In the genomic region with DNA sequence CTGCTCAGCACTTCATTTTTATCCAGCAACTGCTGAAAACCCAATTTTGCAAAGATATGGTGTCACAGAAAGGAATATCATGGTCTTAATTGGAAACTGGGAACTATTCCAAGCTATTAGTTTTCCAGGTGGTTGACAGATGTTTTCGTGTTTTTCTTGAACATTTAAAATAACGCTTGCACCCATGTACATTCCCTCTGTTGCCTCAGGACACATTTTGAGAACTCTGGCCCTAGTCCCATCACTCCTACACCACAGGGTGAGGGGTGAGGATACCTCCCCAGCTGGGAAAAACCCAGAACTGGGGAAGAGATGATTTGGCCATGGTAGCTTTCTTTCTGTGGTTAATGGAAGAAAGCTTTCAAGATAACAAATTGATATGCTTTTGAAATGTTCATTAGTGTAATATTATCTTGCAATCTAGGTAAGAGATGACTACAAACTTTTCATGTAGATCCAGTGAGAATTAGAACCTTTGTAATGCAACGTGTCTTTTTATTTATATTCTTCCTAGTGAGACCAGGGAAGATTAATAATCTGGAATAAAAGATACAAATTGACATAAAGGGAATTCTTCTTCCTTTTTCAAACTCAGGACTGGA, we compare ENCODE assay signal across 22 cellular contexts.
A peak's percentile ranks its signal among the peaks of the same experiment; 100 is the strongest.
DNase-seq lines count a peak whose midpoint lies in the region; ATAC-seq, FAIRE-seq and TF ChIP-seq lines count a peak whose summit lies in the region.
"Had no signal": no experiment of that assay in that cellular context is flagged by ENCODE, and none has a peak within 500 bp of the region (broad histone marks: within the 10 kb centered on the region; RNA-seq: fewer than 3 reads in every experiment).

No MANE protein-coding gene starts in this region.

- no peaks in the 10 kb centered on the region for H3K36me3 ChIP-seq in right atrium auricular region
- H3K36me3 ChIP-seq in astrocyte (ENCODE audit: insufficient read depth, low read length), result no peaks in the 10 kb centered on the region
- peaks cover 0 to 7% of the 10 kb centered on the region in 2 donors for H3K36me3 ChIP-seq in gastroesophageal sphincter
- no peaks in the 10 kb centered on the region for H3K36me3 ChIP-seq in uterus
- H3K36me3 ChIP-seq in neural progenitor cell, result no peaks in the 10 kb centered on the region
- H3K36me3 ChIP-seq: vagina had no signal

- no peaks in the 10 kb centered on the region for H3K9me3 ChIP-seq in right atrium auricular region
- H3K9me3 ChIP-seq in astrocyte (ENCODE audit: insufficient read depth, low read depth, low read length), result no peaks in the 10 kb centered on the region
- H3K9me3 ChIP-seq in gastroesophageal sphincter, result no peaks in the 10 kb centered on the region
- no peaks in the 10 kb centered on the region for H3K9me3 ChIP-seq in uterus
- no peaks in the 10 kb centered on the region for H3K9me3 ChIP-seq in neural progenitor cell (ENCODE audit: low read depth)
- H3K9me3 ChIP-seq: lower lobe of right lung, vagina had no signal

- no peak overlapping the region for H3K4me3 Mint-ChIP-seq in astrocyte (ENCODE audit: unreplicated experiment)
- no peak overlapping the region for H3K4me3 Mint-ChIP-seq in neural progenitor cell
- H3K4me3 Mint-ChIP-seq: activated naive CD8-positive, alpha-beta T cell; activated T-cell treated with anti-CD3 and anti-CD28 coated beads, Interleukin-2, amount 50 U/mL, for 4 hours; endodermal cell; naive B cell; stimulated activated naive CD8-positive, alpha-beta T cell treated with anti-CD3 and anti-CD28 coated beads, Interleukin-15, amount 100 ng/mL, for 72 hours had no signal

- peak; percentile 32 for ATAC-seq in Right ventricle myocardium superior (ENCODE audit: poor library complexity)
- no peak for ATAC-seq in gastroesophageal sphincter
- ATAC-seq: activated T-cell treated with anti-CD3 and anti-CD28 coated beads, Interleukin-2, amount 50 U/mL, for 4 hours; stimulated activated naive CD8-positive, alpha-beta T cell treated with anti-CD3 and anti-CD28 coated beads, Interleukin-15, amount 100 ng/mL, for 72 hours had no signal

- peaks cover 2% of the 10 kb centered on the region for H3K27me3 Mint-ChIP-seq in astrocyte (ENCODE audit: low read depth, unreplicated experiment)
- peaks cover 1% of the 10 kb centered on the region for H3K27me3 Mint-ChIP-seq in neural progenitor cell (ENCODE audit: insufficient read depth, low read depth)
- H3K27me3 Mint-ChIP-seq: naive B cell had no signal

- H3K27me3 ChIP-seq in right atrium auricular region, result no peaks in the 10 kb centered on the region
- no peaks in the 10 kb centered on the region for H3K27me3 ChIP-seq in astrocyte (ENCODE audit: insufficient read depth, low read length)
- no peaks in the 10 kb centered on the region for H3K27me3 ChIP-seq in gastroesophageal sphincter
- H3K27me3 ChIP-seq in uterus, result no peaks in the 10 kb centered on the region
- no peaks in the 10 kb centered on the region for H3K27me3 ChIP-seq in neural progenitor cell
- H3K27me3 ChIP-seq: cardiac muscle cell, vagina had no signal

- WGBS in gastroesophageal sphincter (ENCODE audit: low coverage in 1 of 2), 2 donors, result 14 to 25% methylated on average over 3 of the region's 3 CpGs

- H3K27ac Mint-ChIP-seq in astrocyte (ENCODE audit: unreplicated experiment) (no peak overlapping the region), neural progenitor cell (no peak overlapping the region)
- H3K27ac Mint-ChIP-seq: activated naive CD8-positive, alpha-beta T cell; endodermal cell; stimulated activated naive CD8-positive, alpha-beta T cell treated with anti-CD3 and anti-CD28 coated beads, Interleukin-15, amount 100 ng/mL, for 72 hours had no signal

- DNase-seq in Right ventricle myocardium superior (no peak), right atrium auricular region (ENCODE audit: low spot score) (no peak), astrocyte (ENCODE audit: low read depth) (peak; percentile 76), uterus (peak; percentile 30 to 31), SK-N-DZ (ENCODE audit: low spot score) (no peak), ecto neural progenitor cell (ENCODE audit: low spot score) (no peak), neural progenitor cell (ENCODE audit: low spot score) (no peak)
- DNase-seq: activated CD4-positive, alpha-beta T cell treated with anti-CD3 and anti-CD28 coated beads, Interleukin-2, amount 50 U/mL, for 4 hours; activated T-cell treated with anti-CD3 and anti-CD28 coated beads, Interleukin-2, amount 50 U/mL, for 4 hours; endodermal cell; glutamatergic neuron; lower lobe of right lung; naive B cell; NCI-H187 treated with DMSO at 0.1 percent for 48 hours; NCI-H510A treated with DMSO at 0.1 percent for 48 hours; stimulated activated naive CD8-positive, alpha-beta T cell treated with anti-CD3 and anti-CD28 coated beads, Interleukin-15, amount 100 ng/mL, for 72 hours had no signal

- peaks cover 9% of the 10 kb centered on the region for H3K4me1 Mint-ChIP-seq in astrocyte (ENCODE audit: low read depth, unreplicated experiment)
- no peaks in the 10 kb centered on the region for H3K4me1 Mint-ChIP-seq in neural progenitor cell
- H3K4me1 Mint-ChIP-seq: endodermal cell; naive B cell; stimulated activated naive CD8-positive, alpha-beta T cell treated with anti-CD3 and anti-CD28 coated beads, Interleukin-15, amount 100 ng/mL, for 72 hours had no signal

- TF ChIP-seq CTCF in right atrium auricular region (IDR thresholded peaks at IDR 0.05) (no peak), astrocyte (IDR thresholded peaks at IDR 0.05; ENCODE audit: insufficient read depth, low read depth, low read length) (no peak), gastroesophageal sphincter (IDR thresholded peaks at IDR 0.05) (no peak), uterus (IDR thresholded peaks at IDR 0.05) (no peak), neural progenitor cell (IDR thresholded peaks at IDR 0.05) (no peak)

- TF ChIP-seq POLR2A in gastroesophageal sphincter (IDR thresholded peaks at IDR 0.05), result no peak
- TF ChIP-seq POLR2A in uterus (IDR thresholded peaks at IDR 0.05), result no peak

- FAIRE-seq in astrocyte (lab: Jason Lieb, UNC), result no peak
- FAIRE-seq: GM12891 had no signal

- H3K36me3 Mint-ChIP-seq in astrocyte (ENCODE audit: low read depth, unreplicated experiment), result no peaks in the 10 kb centered on the region
- no peaks in the 10 kb centered on the region for H3K36me3 Mint-ChIP-seq in neural progenitor cell
- H3K36me3 Mint-ChIP-seq: activated naive CD8-positive, alpha-beta T cell had no signal

- no peaks in the 10 kb centered on the region for H3K79me2 ChIP-seq in astrocyte (ENCODE audit: insufficient read depth, low read length)
- H3K79me2 ChIP-seq in neural progenitor cell (ENCODE audit: low read depth), result no peaks in the 10 kb centered on the region

- no peak for TF ChIP-seq EP300 in gastroesophageal sphincter (IDR thresholded peaks at IDR 0.05)

- no peaks in the 10 kb centered on the region for H3F3A ChIP-seq in neural progenitor cell (ENCODE audit: low read depth)

- H3K4me2 ChIP-seq in astrocyte (ENCODE audit: low read length) (peak overlapping the region; percentile 6), neural progenitor cell (no peak overlapping the region)

- H3K27ac ChIP-seq in right atrium auricular region (no peak overlapping the region), astrocyte (ENCODE audit: low read depth, low read length) (no peak overlapping the region), gastroesophageal sphincter (peak overlapping the region in 3 of 4 donors; percentile 20 to 48 (median 32)), uterus (peak overlapping the region; percentile 23 to 49), neural progenitor cell (no peak overlapping the region)
- H3K27ac ChIP-seq: cardiac muscle cell, HL-60, lower lobe of right lung, vagina had no signal

- H2AFZ ChIP-seq in astrocyte (ENCODE audit: low read depth, low read length), result no peak overlapping the region
- no peak overlapping the region for H2AFZ ChIP-seq in neural progenitor cell (replicated peaks)

- H4K20me1 ChIP-seq in astrocyte (ENCODE audit: insufficient read depth, low read length) (no peaks in the 10 kb centered on the region), neural progenitor cell (ENCODE audit: low read depth) (no peaks in the 10 kb centered on the region)

- intact Hi-C loops in Right ventricle myocardium superior (cut with DNase I), result no loop called here
- intact Hi-C loops in uterus (cut with DNase I; ENCODE audit: low total_unique reads), result no loop called here

- H3K9me3 Mint-ChIP-seq in astrocyte (ENCODE audit: unreplicated experiment) (no peaks in the 10 kb centered on the region), neural progenitor cell (no peaks in the 10 kb centered on the region)
- H3K9me3 Mint-ChIP-seq: activated T-cell treated with anti-CD3 and anti-CD28 coated beads, Interleukin-2, amount 50 U/mL, for 4 hours; endodermal cell; naive B cell; stimulated activated naive CD8-positive, alpha-beta T cell treated with anti-CD3 and anti-CD28 coated beads, Interleukin-15, amount 100 ng/mL, for 72 hours had no signal

- peaks cover 0 to 21% of the 10 kb centered on the region in 2 donors for H3K4me1 ChIP-seq in right atrium auricular region
- peaks cover 14% of the 10 kb centered on the region for H3K4me1 ChIP-seq in astrocyte (ENCODE audit: insufficient read depth, low read length)
- H3K4me1 ChIP-seq in gastroesophageal sphincter, result peaks cover 0 to 56% (median 12%) of the 10 kb centered on the region in 3 donors
- H3K4me1 ChIP-seq in uterus, result no peaks in the 10 kb centered on the region
- no peaks in the 10 kb centered on the region for H3K4me1 ChIP-seq in neural progenitor cell
- H3K4me1 ChIP-seq: lower lobe of right lung had no signal

- H3K4me3 ChIP-seq in right atrium auricular region (no peak overlapping the region), astrocyte (ENCODE audit: insufficient read depth, low read depth, low read length) (no peak overlapping the region), gastroesophageal sphincter (no peak overlapping the region), uterus (no peak overlapping the region), neural progenitor cell (no peak overlapping the region)
- H3K4me3 ChIP-seq: cardiac muscle cell, lower lobe of right lung, vagina had no signal

- H3K9ac ChIP-seq in astrocyte (ENCODE audit: low read length), result no peak overlapping the region
- no peak overlapping the region for H3K9ac ChIP-seq in neural progenitor cell

Comparison
In these comparisons a context has a peak if more than half of its experiments do, and no peak if none do; other contexts are left out.
1. DNase-seq: peak in astrocyte (single experiment) and uterus (2 of 2); none in Right ventricle myocardium superior (single experiment), right atrium auricular region (single experiment), SK-N-DZ (single experiment), ecto neural progenitor cell (single experiment) and neural progenitor cell (single experiment).
2. H3K27ac ChIP-seq: peak in gastroesophageal sphincter (3 of 4) and uterus (2 of 2); none in right atrium auricular region (0 of 2), astrocyte (single experiment) and neural progenitor cell (single experiment).